8 cellular contexts compared by ENCODE assay signal in genomic region chr1:6579374-6580118, GRCh38. TPM values are rescaled to one million over a fixed set of nuclear protein-coding genes. Genes with fewer than 3 reads are reported as not detected.
DNase-seq lines count a peak whose midpoint lies in the region; ATAC-seq and TF ChIP-seq lines count a peak whose summit lies in the region.

Gene ZBTB48, plus strand, starts transcription at chr1:6579994. Its CDS starts 616 bp downstream, at chr1:6580610.

- intact Hi-C loops in activated T-helper 2 cell treated with anti-CD3 and anti-CD28 coated beads, Interferon-gamma antibody, Interleukin-2, Interleukin-4, amounts not matched to agents 10 μg/mL and 5 μg/mL and 100 μg/mL, durations not matched to agents 14 hours and 24 hours and 36 hours (cut with micrococcal nuclease): loop anchor here (1.0 to 2.0 kb wide), 2 partner anchors 24 to 25 kb away; partner anchors contain the start of genes NOL9 and TAS1R1

- TF ChIP-seq CTCF in RWPE2 (IDR thresholded peaks at IDR 0.05; ENCODE audit: poor library complexity, severe bottlenecking) (no peak), fibroblast of mammary gland (conservative IDR thresholded peaks at IDR 0.05; ENCODE audit: control insufficient read depth, insufficient read depth, low read depth, low read length) (no peak)

- H3K4me3 ChIP-seq in RWPE2 (ENCODE audit: severe bottlenecking) (peak within 1 kb of the TSS; percentile 76), fibroblast of mammary gland (ENCODE audit: control insufficient read depth, low read depth, low read length) (peak within 1 kb of the TSS; percentile 80)

- no peaks in the 10 kb centered on the region for H3K27me3 ChIP-seq in RWPE2 (ENCODE audit: insufficient read depth, poor library complexity, severe bottlenecking)

- peak within 1 kb of the TSS; percentile 21 for H3K27ac ChIP-seq in RWPE2 (ENCODE audit: poor library complexity, severe bottlenecking)

- peak; percentile 97 for DNase-seq in EH (ENCODE audit: low read depth)
- peak; percentile 89 for DNase-seq in H4 (ENCODE audit: low spot score)
- peak; percentile 97 for DNase-seq in LoVo (ENCODE audit: low spot score)
- peak; percentile 98 for DNase-seq in RWPE2 (ENCODE audit: low spot score)
- peak; percentile 95 for DNase-seq in activated T-helper 2 cell treated with anti-CD3 and anti-CD28 coated beads, Interferon-gamma antibody, Interleukin-2, Interleukin-4, amounts not matched to agents 10 μg/mL and 5 μg/mL and 100 μg/mL, durations not matched to agents 14 hours and 24 hours and 36 hours (ENCODE audit: low spot score)
- DNase-seq in fibroblast of mammary gland (ENCODE audit: low read depth): peak; percentile 94
- peak; percentile 93 to 98 (median 95) for DNase-seq in naive thymus-derived CD8-positive, alpha-beta T cell
- DNase-seq in stimulated activated naive CD4-positive, alpha-beta T cell (lab: John Stamatoyannopoulos, UW): peak; percentile 91 to 97 (median 92)

- H3K4me1 Mint-ChIP-seq in activated T-helper 2 cell treated with anti-CD3 and anti-CD28 coated beads, Interferon-gamma antibody, Interleukin-2, Interleukin-4, amounts not matched to agents 10 μg/mL and 5 μg/mL and 100 μg/mL, durations not matched to agents 14 hours and 24 hours and 36 hours (ENCODE audit: low read depth): peaks cover 31% of the 10 kb centered on the region
- peaks cover 9 to 44% (median 39%) of the 10 kb centered on the region in 4 donors for H3K4me1 Mint-ChIP-seq in naive thymus-derived CD8-positive, alpha-beta T cell

- no peaks in the 10 kb centered on the region for H3K9me3 ChIP-seq in RWPE2 (ENCODE audit: severe bottlenecking)

- H3K4me3 Mint-ChIP-seq in activated T-helper 2 cell treated with anti-CD3 and anti-CD28 coated beads, Interferon-gamma antibody, Interleukin-2, Interleukin-4, amounts not matched to agents 10 μg/mL and 5 μg/mL and 100 μg/mL, durations not matched to agents 14 hours and 24 hours and 36 hours (ENCODE audit: low read depth): peak within 1 kb of the TSS; percentile 88
- peak within 1 kb of the TSS; percentile 91 to 99 (median 96) for H3K4me3 Mint-ChIP-seq in naive thymus-derived CD8-positive, alpha-beta T cell

- H3K9me3 Mint-ChIP-seq in activated T-helper 2 cell treated with anti-CD3 and anti-CD28 coated beads, Interferon-gamma antibody, Interleukin-2, Interleukin-4, amounts not matched to agents 10 μg/mL and 5 μg/mL and 100 μg/mL, durations not matched to agents 14 hours and 24 hours and 36 hours: no peaks in the 10 kb centered on the region
- H3K9me3 Mint-ChIP-seq in naive thymus-derived CD8-positive, alpha-beta T cell: no peaks in the 10 kb centered on the region

- ATAC-seq in RWPE2 (ENCODE audit: low read depth): peak; percentile 92
- peak; percentile 97 to 98 for ATAC-seq in naive thymus-derived CD8-positive, alpha-beta T cell

- H3K36me3 ChIP-seq in RWPE2 (ENCODE audit: low read depth): peaks cover 18% of the 10 kb centered on the region

- H3K27me3 Mint-ChIP-seq in activated T-helper 2 cell treated with anti-CD3 and anti-CD28 coated beads, Interferon-gamma antibody, Interleukin-2, Interleukin-4, amounts not matched to agents 10 μg/mL and 5 μg/mL and 100 μg/mL, durations not matched to agents 14 hours and 24 hours and 36 hours (ENCODE audit: low read depth): no peaks in the 10 kb centered on the region
- no peaks in the 10 kb centered on the region for H3K27me3 Mint-ChIP-seq in naive thymus-derived CD8-positive, alpha-beta T cell

- H3K27ac Mint-ChIP-seq in activated T-helper 2 cell treated with anti-CD3 and anti-CD28 coated beads, Interferon-gamma antibody, Interleukin-2, Interleukin-4, amounts not matched to agents 10 μg/mL and 5 μg/mL and 100 μg/mL, durations not matched to agents 14 hours and 24 hours and 36 hours: peak within 1 kb of the TSS; percentile 92
- peak within 1 kb of the TSS; percentile 88 to 99 (median 97) for H3K27ac Mint-ChIP-seq in naive thymus-derived CD8-positive, alpha-beta T cell

- POLR2A ChIA-PET in naive thymus-derived CD8-positive, alpha-beta T cell (lab: Charles Lee): interaction anchor here (0.6 to 8.7 kb wide), 13 partner anchors 10 to 1595 kb away, joined by 3 to 145 read pairs (median 6); partner anchors contain the start of genes CAMTA1, KLHL21, NOL9 and PHF13

- H3K4me1 ChIP-seq in RWPE2 (ENCODE audit: insufficient read depth, poor library complexity, severe bottlenecking): peaks cover 13% of the 10 kb centered on the region

- H3K36me3 Mint-ChIP-seq in activated T-helper 2 cell treated with anti-CD3 and anti-CD28 coated beads, Interferon-gamma antibody, Interleukin-2, Interleukin-4, amounts not matched to agents 10 μg/mL and 5 μg/mL and 100 μg/mL, durations not matched to agents 14 hours and 24 hours and 36 hours (ENCODE audit: low read depth): peaks cover 10% of the 10 kb centered on the region
- peaks cover 0 to 4% (median 0%) of the 10 kb centered on the region in 3 donors for H3K36me3 Mint-ChIP-seq in naive thymus-derived CD8-positive, alpha-beta T cell

RNA-seq across cellular contexts. Expression of gene ZBTB48, which starts in this region (rescaled TPM):
- total RNA-seq in H4 (2014; rRNA removed; shearing (Covaris generic)): 6.3 and 8.8 TPM in 2 replicates
- total RNA-seq in activated T-helper 2 cell treated with anti-CD3 and anti-CD28 coated beads, Interferon-gamma antibody, Interleukin-2, Interleukin-4, amounts not matched to agents 10 μg/mL and 5 μg/mL and 100 μg/mL, durations not matched to agents 14 hours and 24 hours and 36 hours: 26.3 and 28.0 TPM in 2 replicates
- total RNA-seq in naive thymus-derived CD8-positive, alpha-beta T cell: 10 to 100 TPM; 64.5 to 73.2 TPM
- polyA plus RNA-seq in naive thymus-derived CD8-positive, alpha-beta T cell: 10 to 100 TPM in 2 of 3 donors, 1 to 10 TPM in 1; 9.8 to 30.0 (median 28.7) TPM

Comparison
In these comparisons a context has a peak if more than half of its experiments do, and no peak if none do; other contexts are left out.
1. Peak in every context shown above with its lines: DNase-seq, ATAC-seq, H3K4me3 ChIP-seq and H3K27ac ChIP-seq.